ENCODE assay signal across 15 cellular contexts in genomic region chr11:121435796-121436511, GRCh38. TPM values are rescaled to one million over a fixed set of nuclear protein-coding genes. Genes with fewer than 3 reads are reported as not detected.
DNase-seq lines count a peak whose midpoint lies in the region; ATAC-seq and TF ChIP-seq lines count a peak whose summit lies in the region.
"Had no signal": no experiment of that assay in that cellular context is flagged by ENCODE, and none has a peak within 500 bp of the region (broad histone marks: within the 10 kb centered on the region; RNA-seq: fewer than 3 reads in every experiment).

No MANE protein-coding gene starts in this region.

- no peaks in the 10 kb centered on the region for H3K9me3 ChIP-seq in T-helper 17 cell (ENCODE audit: control insufficient read depth, low read length, poor library complexity, severe bottlenecking)
- H3K9me3 ChIP-seq: colonic mucosa, gastroesophageal sphincter, uterus had no signal

- no peaks in the 10 kb centered on the region for H3K27me3 Mint-ChIP-seq in T-helper 17 cell
- H3K27me3 Mint-ChIP-seq: activated naive CD4-positive, alpha-beta T cell treated with anti-CD3 and anti-CD28 coated beads, Interleukin-2, amount 50 U/mL, for 24 hours; stimulated activated naive CD8-positive, alpha-beta T cell treated with anti-CD3 and anti-CD28 coated beads, Interleukin-15, amount 100 ng/mL, for 72 hours had no signal

- H3K4me1 Mint-ChIP-seq in T-helper 17 cell, result peaks cover 27% of the 10 kb centered on the region

- H3K27ac Mint-ChIP-seq in T-helper 17 cell, result peak overlapping the region; percentile 81
- H3K27ac Mint-ChIP-seq: activated naive CD4-positive, alpha-beta T cell treated with anti-CD3 and anti-CD28 coated beads, Interleukin-2, amount 50 U/mL, for 24 hours; stimulated activated naive CD8-positive, alpha-beta T cell treated with anti-CD3 and anti-CD28 coated beads, Interleukin-15, amount 100 ng/mL, for 72 hours had no signal

- H3K36me3 Mint-ChIP-seq in T-helper 17 cell (ENCODE audit: low read depth), result peaks cover 3% of the 10 kb centered on the region

- DNase-seq in NCI-H2107 treated with DMSO at 0.1 percent for 48 hours (lab: John Stamatoyannopoulos, UW; ENCODE audit: unreplicated experiment), result peak; percentile 69
- no peak for DNase-seq in NCI-H2107 (lab: John Stamatoyannopoulos, UW)
- DNase-seq in NB4 (ENCODE audit: low read depth), result peak; percentile 89
- no peak for DNase-seq in T-helper 17 cell
- no peak for DNase-seq in sciatic nerve (ENCODE audit: low spot score)
- DNase-seq in T1000 (lab: John Stamatoyannopoulos, UW), result no peak
- no peak for DNase-seq in Ammon's horn (ENCODE audit: low spot score)
- no peak for DNase-seq in SKM-1 treated with dmso at 0.1 percent for 144 hours (lab: John Stamatoyannopoulos, UW; ENCODE audit: unreplicated experiment)
- DNase-seq: colonic mucosa; NCI-H2171 treated with DMSO at 0.1 percent for 48 hours; SHP77 treated with DMSO at 0.1 percent for 48 hours; stimulated activated naive CD8-positive, alpha-beta T cell treated with anti-CD3 and anti-CD28 coated beads, Interleukin-15, amount 100 ng/mL, for 72 hours; uterus had no signal

- no peak overlapping the region for H3K4me3 ChIP-seq in NB4 (ENCODE audit: low read depth, low read length)
- H3K4me3 ChIP-seq: colonic mucosa, gastroesophageal sphincter, uterus had no signal

- no peak for TF ChIP-seq CTCF in NB4 (IDR thresholded peaks at IDR 0.05; ENCODE audit: low read depth, low read length)

- intact Hi-C loops in sciatic nerve (cut with DNase I), result no loop called here

- TF ChIP-seq POLR2A in NB4 (IDR thresholded peaks at IDR 0.05; ENCODE audit: extremely low read depth, insufficient read length), result no peak

- ATAC-seq in T-helper 17 cell (no peak), sciatic nerve (peak; percentile 41)
- ATAC-seq: gastroesophageal sphincter; stimulated activated naive CD8-positive, alpha-beta T cell treated with anti-CD3 and anti-CD28 coated beads, Interleukin-15, amount 100 ng/mL, for 72 hours had no signal

- no peak overlapping the region for H3K4me3 Mint-ChIP-seq in T-helper 17 cell
- H3K4me3 Mint-ChIP-seq: activated naive CD4-positive, alpha-beta T cell treated with anti-CD3 and anti-CD28 coated beads, Interleukin-2, amount 50 U/mL, for 24 hours; stimulated activated naive CD8-positive, alpha-beta T cell treated with anti-CD3 and anti-CD28 coated beads, Interleukin-15, amount 100 ng/mL, for 72 hours had no signal

RNA-seq across cellular contexts. Expression of gene SORL1, which starts 16.2 kb away (rescaled TPM):
- total RNA-seq in T-helper 17 cell (100 to 1,000 TPM; 273 to 331 TPM), sciatic nerve (45.1 TPM)

Comparison
In these comparisons a context has a peak if more than half of its experiments do, and no peak if none do; other contexts are left out.
1. DNase-seq: peak in NCI-H2107 treated with DMSO at 0.1 percent for 48 hours (single experiment) and NB4 (single experiment); none in NCI-H2107 (single experiment), T-helper 17 cell (0 of 3), sciatic nerve (single experiment), T1000 (single experiment), Ammon's horn (single experiment) and SKM-1 treated with dmso at 0.1 percent for 144 hours (single experiment).